20 cellular contexts compared by ENCODE assay signal in the genomic region with DNA sequence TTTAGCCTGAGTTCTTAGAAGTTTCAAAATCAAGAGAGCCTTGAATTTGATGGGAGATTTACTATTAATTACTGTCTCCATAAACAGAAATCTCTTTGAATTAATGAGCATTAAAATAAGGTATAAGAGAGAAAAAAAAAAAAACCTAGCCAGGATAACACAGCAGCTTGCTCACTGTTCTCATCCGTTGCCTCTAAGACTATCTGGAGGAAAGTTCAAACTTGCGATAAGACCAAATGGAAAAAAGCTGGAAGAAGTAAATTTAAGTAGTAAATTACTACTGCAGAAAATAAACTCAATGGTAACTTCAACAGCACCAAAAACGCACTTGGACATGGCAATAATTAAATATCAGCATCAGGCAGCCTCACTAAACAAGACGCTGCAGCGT. TPM values are rescaled to one million over a fixed set of nuclear protein-coding genes. Genes with fewer than 3 reads are reported as not detected.
A peak's percentile ranks its signal among the peaks of the same experiment; 100 is the strongest.
DNase-seq lines count a peak whose midpoint lies in the region; ATAC-seq lines count a peak whose summit lies in the region.
"Had no signal": no experiment of that assay in that cellular context is flagged by ENCODE, and none has a peak within 500 bp of the region (broad histone marks: within the 10 kb centered on the region; RNA-seq: fewer than 3 reads in every experiment).

No MANE protein-coding gene starts in this region.

- ATAC-seq in naive B cell (ENCODE audit: low read depth in 2 of 2): no peak
- ATAC-seq: activated CD8-positive, alpha-beta T cell treated with anti-CD3 and anti-CD28 coated beads for 36 hours; left ventricle myocardium superior; natural killer cell had no signal

- no peaks in the 10 kb centered on the region for H3K9me3 Mint-ChIP-seq in activated naive CD8-positive, alpha-beta T cell (ENCODE audit: low read depth)
- no peaks in the 10 kb centered on the region for H3K9me3 Mint-ChIP-seq in activated naive CD8-positive, alpha-beta T cell treated with anti-CD3 and anti-CD28 coated beads for 36 hours
- H3K9me3 Mint-ChIP-seq in naive B cell: no peaks in the 10 kb centered on the region
- H3K9me3 Mint-ChIP-seq: activated CD8-positive, alpha-beta T cell treated with anti-CD3 and anti-CD28 coated beads for 36 hours; activated naive CD4-positive, alpha-beta T cell treated with anti-CD3 and anti-CD28 coated beads, Interleukin-2, amount 50 U/mL, for 24 hours; activated T-helper 17 cell treated with anti-CD3 and anti-CD28 coated beads, Interleukin-2, amount 50 U/mL, for 72 hours; CD8-positive, alpha-beta memory T cell; natural killer cell had no signal

- no peak overlapping the region for H3K4me3 Mint-ChIP-seq in activated naive CD8-positive, alpha-beta T cell
- H3K4me3 Mint-ChIP-seq in activated naive CD8-positive, alpha-beta T cell treated with anti-CD3 and anti-CD28 coated beads for 36 hours: no peak overlapping the region
- H3K4me3 Mint-ChIP-seq in naive B cell: peak overlapping the region in 6 of 8 donors; percentile 12 to 47 (median 20)
- H3K4me3 Mint-ChIP-seq: activated CD8-positive, alpha-beta T cell treated with anti-CD3 and anti-CD28 coated beads for 36 hours; activated naive CD4-positive, alpha-beta T cell treated with anti-CD3 and anti-CD28 coated beads, Interleukin-2, amount 50 U/mL, for 24 hours; activated T-helper 17 cell treated with anti-CD3 and anti-CD28 coated beads, Interleukin-2, amount 50 U/mL, for 72 hours; CD8-positive, alpha-beta memory T cell; natural killer cell had no signal

- H3K27ac Mint-ChIP-seq in activated naive CD8-positive, alpha-beta T cell: peak overlapping the region; percentile 28
- H3K27ac Mint-ChIP-seq in activated naive CD8-positive, alpha-beta T cell treated with anti-CD3 and anti-CD28 coated beads for 36 hours: no peak overlapping the region
- peak overlapping the region in 1 of 6 donors; percentile 76 for H3K27ac Mint-ChIP-seq in naive B cell
- H3K27ac Mint-ChIP-seq: activated CD8-positive, alpha-beta T cell treated with anti-CD3 and anti-CD28 coated beads for 36 hours; activated naive CD4-positive, alpha-beta T cell treated with anti-CD3 and anti-CD28 coated beads, Interleukin-2, amount 50 U/mL, for 24 hours; activated T-helper 17 cell treated with anti-CD3 and anti-CD28 coated beads, Interleukin-2, amount 50 U/mL, for 72 hours; CD8-positive, alpha-beta memory T cell; natural killer cell had no signal

- no peaks in the 10 kb centered on the region for H3K27me3 Mint-ChIP-seq in activated naive CD8-positive, alpha-beta T cell
- H3K27me3 Mint-ChIP-seq in activated naive CD8-positive, alpha-beta T cell treated with anti-CD3 and anti-CD28 coated beads for 36 hours: no peaks in the 10 kb centered on the region
- no peaks in the 10 kb centered on the region for H3K27me3 Mint-ChIP-seq in naive B cell
- H3K27me3 Mint-ChIP-seq: activated CD8-positive, alpha-beta T cell treated with anti-CD3 and anti-CD28 coated beads for 36 hours; activated naive CD4-positive, alpha-beta T cell treated with anti-CD3 and anti-CD28 coated beads, Interleukin-2, amount 50 U/mL, for 24 hours; activated T-helper 17 cell treated with anti-CD3 and anti-CD28 coated beads, Interleukin-2, amount 50 U/mL, for 72 hours had no signal

- peaks cover 6% of the 10 kb centered on the region for H3K36me3 Mint-ChIP-seq in activated naive CD8-positive, alpha-beta T cell
- peaks cover 7% of the 10 kb centered on the region for H3K36me3 Mint-ChIP-seq in activated naive CD8-positive, alpha-beta T cell treated with anti-CD3 and anti-CD28 coated beads for 36 hours
- peaks cover 0 to 13% of the 10 kb centered on the region in 2 donors for H3K36me3 Mint-ChIP-seq in naive B cell
- H3K36me3 Mint-ChIP-seq: natural killer cell had no signal

- in situ Hi-C loops in KBM-7 (cut with MboI; ENCODE audit: low pct_unique_long_range_greater_than_20kb, low sequenced_read_pairs): no loop called here

- H3K4me1 Mint-ChIP-seq in activated naive CD8-positive, alpha-beta T cell (ENCODE audit: low read depth): peaks cover 21% of the 10 kb centered on the region
- H3K4me1 Mint-ChIP-seq in activated naive CD8-positive, alpha-beta T cell treated with anti-CD3 and anti-CD28 coated beads for 36 hours: peaks cover 21% of the 10 kb centered on the region
- peaks cover 40 to 63% (median 61%) of the 10 kb centered on the region in 3 donors for H3K4me1 Mint-ChIP-seq in naive B cell

- no peak for DNase-seq in activated naive CD8-positive, alpha-beta T cell treated with anti-CD3 and anti-CD28 coated beads for 36 hours
- DNase-seq in amniotic epithelial cell (ENCODE audit: low read depth) (peak; percentile 33), naive B cell (no peak), occipital lobe (lab: John Stamatoyannopoulos, UW) (no peak), Kasumi-1 (lab: John Stamatoyannopoulos, UW) (no peak), KBM-7 (no peak), NCI-H146 treated with DMSO at 0.1 percent for 48 hours (lab: John Stamatoyannopoulos, UW; ENCODE audit: unreplicated experiment) (no peak)
- DNase-seq: 8988T; activated CD4-positive, alpha-beta T cell treated with anti-CD3 and anti-CD28 coated beads for 1 hour; activated CD8-positive, alpha-beta T cell treated with anti-CD3 and anti-CD28 coated beads for 36 hours; CD8-positive, alpha-beta memory T cell; DMS153; left ventricle myocardium superior; natural killer cell; NCI-H446 treated with DMSO at 0.1 percent for 48 hours; stimulated activated CD4-positive, alpha-beta T cell treated with anti-CD3 and anti-CD28 coated beads, Interleukin-12 subunit alpha, Interleukin-12 subunit beta, amount 100 ng/mL, for 4 hours; stimulated activated CD4-positive, alpha-beta T cell treated with anti-CD3 and anti-CD28 coated beads, Interleukin-4, amount 100 ng/mL, for 1 hour had no signal

RNA-seq across cellular contexts. Expression of a gene that starts 36.7 kb away (rescaled TPM):
- 10 to 100 TPM; 15.1 to 17.9 TPM for total RNA-seq in activated naive CD8-positive, alpha-beta T cell treated with anti-CD3 and anti-CD28 coated beads for 36 hours
- 10 to 100 TPM; 26.6 to 43.8 (median 34.8) TPM for polyA plus RNA-seq in naive B cell (ENCODE audit: low read depth in 6 of 6)
- total RNA-seq in occipital lobe: 15.3 TPM

Comparison
In these comparisons a context has a peak if more than half of its experiments do, and no peak if none do; other contexts are left out.
1. H3K4me3 Mint-ChIP-seq: peak in naive B cell (6 of 8); none in activated naive CD8-positive, alpha-beta T cell (single experiment) and activated naive CD8-positive, alpha-beta T cell treated with anti-CD3 and anti-CD28 coated beads for 36 hours (single experiment).